Comparison of ENCODE assay signal across 20 cellular contexts in the genomic region with DNA sequence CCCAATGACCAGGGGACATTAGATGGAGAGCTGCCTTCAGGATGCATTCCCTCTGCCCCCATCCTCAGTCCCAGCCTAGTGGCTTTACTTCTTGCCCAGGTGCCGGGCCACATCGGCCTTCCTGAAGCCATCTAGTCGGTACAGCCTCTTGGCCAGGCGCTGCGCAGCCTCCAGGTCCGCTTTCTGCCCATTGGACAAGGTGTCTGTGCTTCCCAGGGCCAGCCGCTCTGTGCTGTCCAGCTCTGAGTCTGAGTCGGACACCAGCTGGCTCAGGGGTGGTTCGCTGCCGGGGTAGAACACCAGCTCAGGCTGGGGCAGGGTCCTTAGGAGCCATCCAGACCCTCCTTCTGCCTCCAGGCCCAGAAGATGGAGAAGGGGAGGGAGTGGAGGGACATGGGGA. TPM values are rescaled to one million over a fixed set of nuclear protein-coding genes. Genes with fewer than 3 reads are reported as not detected.
DNase-seq lines count a peak whose midpoint lies in the region; ATAC-seq and TF ChIP-seq lines count a peak whose summit lies in the region.
"Had no signal": no experiment of that assay in that cellular context is flagged by ENCODE, and none has a peak within 500 bp of the region (broad histone marks: within the 10 kb centered on the region; RNA-seq: fewer than 3 reads in every experiment).

No MANE protein-coding gene starts in this region.

- H3K79me2 ChIP-seq in OCI-LY7 (ENCODE audit: insufficient read depth, low read depth, low read length), result no peaks in the 10 kb centered on the region
- peaks cover 14% of the 10 kb centered on the region for H3K79me2 ChIP-seq in neural cell (replicated peaks; ENCODE audit: insufficient read depth, low read length)

- DNase-seq in OCI-LY7 (ENCODE audit: low spot score), result no peak
- no peak for DNase-seq in dorsolateral prefrontal cortex
- DNase-seq in upper lobe of right lung, result peak; percentile 48
- no peak for DNase-seq in NCI-H345 treated with DMSO at 0.1 percent for 48 hours (lab: John Stamatoyannopoulos, UW; ENCODE audit: unreplicated experiment)
- DNase-seq in activated gamma-delta T cell (lab: John Stamatoyannopoulos, UW), result no peak
- no peak for DNase-seq in DMS79 (lab: John Stamatoyannopoulos, UW)
- DNase-seq: Caco-2, DMS 273 treated with DMSO at 0.1 percent for 48 hours, Kasumi-1, NCI-H1048, NCI-H187, SIG-M5 had no signal

- H3K27me3 ChIP-seq in dorsolateral prefrontal cortex (peaks cover 0 to 46% (median 10%) of the 10 kb centered on the region in 45 donors), neural cell (ENCODE audit: insufficient read depth, low read depth, low read length) (peaks cover 7% of the 10 kb centered on the region), upper lobe of right lung (peaks cover 84% of the 10 kb centered on the region)

- H4K20me1 ChIP-seq in OCI-LY7 (ENCODE audit: insufficient read depth, low read length), result peaks cover 5% of the 10 kb centered on the region; the same call in 1 of the 2 replicates
- no peaks in the 10 kb centered on the region for H4K20me1 ChIP-seq in neural cell (ENCODE audit: insufficient read depth)

- H3K4me3 ChIP-seq in OCI-LY7 (ENCODE audit: low read depth, low read length, poor library complexity, severe bottlenecking) (no peak overlapping the region), dorsolateral prefrontal cortex (no peak overlapping the region), neural cell (ENCODE audit: low read length) (peak overlapping the region; percentile 62), upper lobe of right lung (no peak overlapping the region)
- H3K4me3 ChIP-seq: GM23338 had no signal

- H3K4me2 ChIP-seq in OCI-LY7 (ENCODE audit: low read length) (peak overlapping the region; percentile 53; the same call in 1 of the 2 replicates), neural cell (ENCODE audit: low read length) (peak overlapping the region; percentile 67)
- H3K4me2 ChIP-seq: SK-N-SH had no signal

- H3K9me3 ChIP-seq in OCI-LY7 (ENCODE audit: low read length) (no peaks in the 10 kb centered on the region), neural cell (ENCODE audit: low read length) (no peaks in the 10 kb centered on the region), upper lobe of right lung (no peaks in the 10 kb centered on the region)
- H3K9me3 ChIP-seq: Caco-2, SK-N-SH had no signal

- CTCF ChIA-PET in OCI-LY7 (lab: Charles Lee; ENCODE audit: unreplicated experiment), result no interaction called here

- no peak for TF ChIP-seq EP300 in neural cell (conservative IDR thresholded peaks at IDR 0.05; ENCODE audit: poor library complexity, severe bottlenecking)

- H3K36me3 ChIP-seq in OCI-LY7 (ENCODE audit: insufficient read depth, low read length) (no peaks in the 10 kb centered on the region), neural cell (ENCODE audit: insufficient read depth, low read length) (no peaks in the 10 kb centered on the region), upper lobe of right lung (no peaks in the 10 kb centered on the region)

- H3K9me2 ChIP-seq in OCI-LY7 (ENCODE audit: insufficient read depth, low read length) (no peaks in the 10 kb centered on the region), neural cell (ENCODE audit: insufficient read depth, low read length) (no peaks in the 10 kb centered on the region)
- H3K9me2 ChIP-seq: SK-N-SH had no signal

- no peak for TF ChIP-seq RAD21 in neural cell (conservative IDR thresholded peaks at IDR 0.05)

- intact Hi-C loops in OCI-LY7 (cut with micrococcal nuclease; ENCODE audit: unreplicated experiment), result no loop called here
- intact Hi-C loops in dorsolateral prefrontal cortex (cut with DNase I), result no loop called here
- intact Hi-C loops in upper lobe of right lung (cut with DNase I), result no loop called here

- no peak overlapping the region for H2AFZ ChIP-seq in OCI-LY7 (ENCODE audit: low read length)
- H2AFZ ChIP-seq in neural cell (ENCODE audit: low read depth, low read length), result no peak overlapping the region
- H2AFZ ChIP-seq: GM23338 had no signal

- BruUV-seq in OCI-LY7 (replicated peaks; lab: Mats Ljungman, UMichigan), result no TSS peak

- no peaks in the 10 kb centered on the region for H3F3A ChIP-seq in neural cell (ENCODE audit: insufficient read depth, low read length, poor library complexity, severe bottlenecking)

- no peak for ATAC-seq in upper lobe of right lung
- ATAC-seq: GM23338, HCT116 had no signal

- TF ChIP-seq CTCF in OCI-LY7 (conservative IDR thresholded peaks at IDR 0.05; ENCODE audit: low read length), result no peak
- no peak for TF ChIP-seq CTCF in dorsolateral prefrontal cortex (IDR thresholded peaks at IDR 0.05 in 54 of 56, conservative IDR thresholded peaks at IDR 0.05 in 2 of 56; ENCODE audit: low read depth in 1 of 56, partially characterized antibody in 56 of 56)
- no peak for TF ChIP-seq CTCF in neural cell (IDR thresholded peaks at IDR 0.05; ENCODE audit: poor library complexity, severe bottlenecking)
- TF ChIP-seq CTCF in upper lobe of right lung (IDR thresholded peaks at IDR 0.05), result no peak

- H3K27ac ChIP-seq in OCI-LY7 (ENCODE audit: low read depth, low read length, poor library complexity, severe bottlenecking), result no peak overlapping the region
- H3K27ac ChIP-seq in dorsolateral prefrontal cortex, result peak overlapping the region in 30 of 59 donors; percentile 1 to 94 (median 54)
- peak overlapping the region; percentile 68 for H3K27ac ChIP-seq in neural cell (ENCODE audit: low read length)
- no peak overlapping the region for H3K27ac ChIP-seq in upper lobe of right lung
- H3K27ac ChIP-seq: RWPE1 had no signal

- H3K4me1 ChIP-seq in OCI-LY7 (ENCODE audit: insufficient read depth, low read length, poor library complexity, severe bottlenecking), result peaks cover 18% of the 10 kb centered on the region
- peaks cover 15% of the 10 kb centered on the region for H3K4me1 ChIP-seq in upper lobe of right lung
- H3K4me1 ChIP-seq: Caco-2 had no signal

- peak overlapping the region; percentile 58 for H3K9ac ChIP-seq in neural cell (ENCODE audit: low read length)
- H3K9ac ChIP-seq: SK-N-SH had no signal

- POLR2A ChIA-PET in OCI-LY7 (lab: Charles Lee), result no interaction called here

TF ChIP-seq in neural cell, 6 proteins besides CTCF, POLR2A, EP300 and RAD21:
- TF ChIP-seq MXI1 (conservative IDR thresholded peaks at IDR 0.05; ENCODE audit: poor library complexity, severe bottlenecking) (no peak), REST (IDR thresholded peaks at IDR 0.05; ENCODE audit: borderline replicate concordance) (no peak), POLR2AphosphoS5 (IDR thresholded peaks at IDR 0.05) (no peak), SMC3 (conservative IDR thresholded peaks at IDR 0.05; ENCODE audit: poor library complexity) (no peak), TAF1 (IDR thresholded peaks at IDR 0.05; ENCODE audit: low read depth) (no peak), EZH2 (IDR thresholded peaks at IDR 0.05; ENCODE audit: borderline replicate concordance, insufficient read depth, low read length, poor library complexity, severe bottlenecking) (no peak)

RNA-seq across cellular contexts. Expression of gene PSD, which starts 6.3 kb away (rescaled TPM):
- 2.0 and 2.2 TPM in 2 replicates for total RNA-seq in OCI-LY7 (2014; rRNA removed; shearing (Covaris generic))
- total RNA-seq in OCI-LY7 (2022) (10.2 and 10.9 TPM in 2 replicates), dorsolateral prefrontal cortex (100 to 1,000 TPM in 119 of 120 experiments, 10 to 100 TPM in 1; 92.5 to 483 (median 306) TPM), upper lobe of right lung (3.5 TPM)
- polyA plus RNA-seq in neural cell, result 68.8 and 84.3 TPM in 2 replicates
- 52.3 and 67.7 TPM in 2 replicates for polyA minus RNA-seq in neural cell

RNA-seq across cellular contexts. Expression of gene FBXL15, which starts 8.3 kb away (rescaled TPM):
- total RNA-seq in OCI-LY7 (2014; rRNA removed; shearing (Covaris generic)), result 13.3 and 20.9 TPM in 2 replicates
- total RNA-seq in OCI-LY7 (2022) (13.4 and 18.2 TPM in 2 replicates), dorsolateral prefrontal cortex (10 to 100 TPM; 13.9 to 50.1 (median 32.5) TPM), upper lobe of right lung (16.0 TPM)
- polyA plus RNA-seq in neural cell, result 27.5 and 37.8 TPM in 2 replicates
- 16.2 and 22.2 TPM in 2 replicates for polyA minus RNA-seq in neural cell

RNA-seq across cellular contexts. Expression of gene NFKB2, which starts 16.8 kb away (rescaled TPM):
- 47.1 and 53.3 TPM in 2 replicates for total RNA-seq in OCI-LY7 (2014; rRNA removed; shearing (Covaris generic))
- total RNA-seq in OCI-LY7 (2022) (67.3 and 75.2 TPM in 2 replicates), dorsolateral prefrontal cortex (10 to 100 TPM in 45 of 120 experiments, 1 to 10 TPM in 75; 3.3 to 26.3 (median 8.5) TPM), upper lobe of right lung (36.8 TPM)
- polyA plus RNA-seq in neural cell, result 0.30 and 0.34 TPM in 2 replicates
- polyA minus RNA-seq in neural cell, result 0.24 and 0.46 TPM in 2 replicates

RNA-seq across cellular contexts. Expression of gene CUEDC2, which starts 20.1 kb away (rescaled TPM):
- 48.9 and 61.0 TPM in 2 replicates for total RNA-seq in OCI-LY7 (2014; rRNA removed; shearing (Covaris generic))
- total RNA-seq in OCI-LY7 (2022) (71.6 and 73.3 TPM in 2 replicates), dorsolateral prefrontal cortex (100 to 1,000 TPM in 6 of 120 experiments, 10 to 100 TPM in 114; 53.3 to 107 (median 81.5) TPM), upper lobe of right lung (44.8 TPM)
- polyA plus RNA-seq in neural cell, result 169 and 194 TPM in 2 replicates
- 76.2 and 79.9 TPM in 2 replicates for polyA minus RNA-seq in neural cell

RNA-seq across cellular contexts. Expression of gene C10orf95, which starts 39.0 kb away (rescaled TPM):
- 0.67 and 3.3 TPM in 2 replicates for total RNA-seq in OCI-LY7 (2014; rRNA removed; shearing (Covaris generic))
- total RNA-seq in OCI-LY7 (2022) (0.50 and 0.67 TPM in 2 replicates), dorsolateral prefrontal cortex (1 to 10 TPM in 4 of 120 experiments, under 1 TPM in 54, not detected in 62; 0.26 to 1.3 (median 0.45) TPM), upper lobe of right lung (3.1 TPM)
- not detected in 2 replicates for polyA plus RNA-seq in neural cell
- polyA minus RNA-seq in neural cell, result not detected in 2 replicates
- total RNA-seq: A673, Daoy had no signal
- polyA plus RNA-seq: BJ had no signal

Comparison
In these comparisons a context has a peak if more than half of its experiments do, and no peak if none do; other contexts are left out.
1. H3K27ac ChIP-seq: peak in dorsolateral prefrontal cortex (30 of 59) and neural cell (single experiment); none in OCI-LY7 (single experiment) and upper lobe of right lung (single experiment).
2. RNA of gene PSD, which starts 6.3 kb away (total RNA-seq): 92.5 to 483 TPM in dorsolateral prefrontal cortex; 2.0 to 10.9 TPM in OCI-LY7 and 3.5 TPM in upper lobe of right lung (single experiment); every median in the first group is over 4 times any median in the second.